Comparison of ENCODE assay signal across 13 cellular contexts in genomic region chr9:1458503-1458902, GRCh38.
DNase-seq lines count a peak whose midpoint lies in the region; ATAC-seq, FAIRE-seq and TF ChIP-seq lines count a peak whose summit lies in the region.
"Had no signal": no experiment of that assay in that cellular context is flagged by ENCODE, and none has a peak within 500 bp of the region (broad histone marks: within the 10 kb centered on the region; RNA-seq: fewer than 3 reads in every experiment).

No MANE protein-coding gene starts in this region.

- H3K4me2 ChIP-seq in endothelial cell of umbilical vein (ENCODE audit: insufficient read depth, low read length), result no peak overlapping the region
- H3K4me2 ChIP-seq: smooth muscle cell had no signal

- POLR2A ChIA-PET in endothelial cell of umbilical vein (lab: Charles Lee), result no interaction called here

- no peaks in the 10 kb centered on the region for H3K36me3 ChIP-seq in endothelial cell of umbilical vein (ENCODE audit: control insufficient read depth in 2 of 2, extremely low read depth in 1 of 2, insufficient read depth in 2 of 2, low read length in 2 of 2)
- H3K36me3 ChIP-seq: BE2C, left ventricle myocardium inferior had no signal

- H3K4me3 ChIP-seq in endothelial cell of umbilical vein (replicated peaks in 1 of 3; ENCODE audit: insufficient read depth in 1 of 3, low read depth in 1 of 3, low read length in 3 of 3), result no peak overlapping the region
- H3K4me3 ChIP-seq: left ventricle myocardium inferior, smooth muscle cell had no signal

- no peak for DNase-seq in activated T-cell treated with anti-CD3 and anti-CD28 coated beads, Interleukin-2, amount 50 U/mL, for 4 hours
- no peak for DNase-seq in activated T-cell treated with anti-CD3 and anti-CD28 coated beads, Interleukin-2, amount 50 U/mL, for 48 hours
- DNase-seq in NCI-H2196 treated with DMSO at 0.1 percent for 48 hours (lab: John Stamatoyannopoulos, UW; ENCODE audit: unreplicated experiment) (peak; percentile 77), endothelial cell of umbilical vein (ENCODE audit: low read depth, low spot score) (no peak), stromal cell of bone marrow (ENCODE audit: low read depth) (peak; percentile 47)
- no peak for DNase-seq in stimulated activated CD4-positive, alpha-beta T cell treated with anti-CD3 and anti-CD28 coated beads, Interleukin-15, amount 100 ng/mL, for 24 hours
- DNase-seq: activated CD4-positive, alpha-beta T cell treated with anti-CD3 and anti-CD28 coated beads, Interleukin-2, amount 50 U/mL, for 1 hour; BE2C; left ventricle myocardium inferior; substantia nigra had no signal

- no peaks in the 10 kb centered on the region for H3K27me3 ChIP-seq in endothelial cell of umbilical vein (ENCODE audit: control insufficient read depth in 2 of 2, insufficient read depth in 2 of 2, low read length in 2 of 2)
- H3K27me3 ChIP-seq: BE2C had no signal

- intact Hi-C loops in endothelial cell of umbilical vein (cut with micrococcal nuclease), result no loop called here

- TF ChIP-seq CTCF in endothelial cell of umbilical vein (IDR thresholded peaks at IDR 0.05; ENCODE audit: extremely low read depth in 1 of 2, insufficient read depth in 1 of 2, low read depth in 1 of 2, low read length in 2 of 2), result no peak

- H3K27ac ChIP-seq in endothelial cell of umbilical vein (ENCODE audit: insufficient read depth, low read depth, low read length), result no peak overlapping the region
- H3K27ac ChIP-seq: left ventricle myocardium inferior had no signal

- H3K4me1 ChIP-seq in endothelial cell of umbilical vein (ENCODE audit: control insufficient read depth, extremely low read depth, insufficient read depth, low read length), result no peaks in the 10 kb centered on the region
- H3K4me1 ChIP-seq: BE2C, left ventricle myocardium inferior had no signal

- H3K79me2 ChIP-seq in endothelial cell of umbilical vein (ENCODE audit: control insufficient read depth, insufficient read depth, low read length), result no peaks in the 10 kb centered on the region

- no peak overlapping the region for H3K4me3 Mint-ChIP-seq in activated T-cell treated with anti-CD3 and anti-CD28 coated beads, Interleukin-2, amount 50 U/mL, for 4 hours

- no peak overlapping the region for H3K9ac ChIP-seq in endothelial cell of umbilical vein (replicated peaks; ENCODE audit: extremely low read depth, insufficient read depth, low read length)

- ATAC-seq in activated T-cell treated with anti-CD3 and anti-CD28 coated beads, Interleukin-2, amount 50 U/mL, for 4 hours, result peak; percentile 48 to 52
- ATAC-seq in GM21825 (IDR thresholded peaks at IDR 0.05; ENCODE audit: unreplicated experiment) (no peak), GM21723 (IDR thresholded peaks at IDR 0.05; ENCODE audit: unreplicated experiment) (no peak)

- no peaks in the 10 kb centered on the region for H4K20me1 ChIP-seq in endothelial cell of umbilical vein (replicated peaks; ENCODE audit: control insufficient read depth, extremely low read depth, insufficient read depth, low read length)

- BruUV-seq in endothelial cell of umbilical vein (replicated peaks; lab: Mats Ljungman, UMichigan), result no TSS peak

- H3K4me1 Mint-ChIP-seq in activated T-cell treated with anti-CD3 and anti-CD28 coated beads, Interleukin-2, amount 50 U/mL, for 4 hours (ENCODE audit: low read depth), result no peaks in the 10 kb centered on the region

- dilution Hi-C loops in endothelial cell of umbilical vein (cut with MboI; ENCODE audit: extremely low pct_ligation_motif_present, low sequenced_read_pairs), result no loop called here

- FAIRE-seq in endothelial cell of umbilical vein (lab: Jason Lieb, UNC), result no peak

- CTCF ChIA-PET in endothelial cell of umbilical vein (lab: Charles Lee), result no interaction called here

- no peak for TF ChIP-seq POLR2A in endothelial cell of umbilical vein (IDR thresholded peaks at IDR 0.05; ENCODE audit: low read depth, low read length)

- no peaks in the 10 kb centered on the region for H3K36me3 Mint-ChIP-seq in activated T-cell treated with anti-CD3 and anti-CD28 coated beads, Interleukin-2, amount 50 U/mL, for 4 hours (ENCODE audit: insufficient read depth)

- no peaks in the 10 kb centered on the region for H3K27me3 Mint-ChIP-seq in activated T-cell treated with anti-CD3 and anti-CD28 coated beads, Interleukin-2, amount 50 U/mL, for 4 hours (ENCODE audit: low read depth)

- no peaks in the 10 kb centered on the region for H3K9me3 Mint-ChIP-seq in activated T-cell treated with anti-CD3 and anti-CD28 coated beads, Interleukin-2, amount 50 U/mL, for 4 hours

- H3K9me3 ChIP-seq in endothelial cell of umbilical vein (replicated peaks; ENCODE audit: control insufficient read depth, insufficient read depth, low read length), result peaks cover 6% of the 10 kb centered on the region
- H3K9me3 ChIP-seq: BE2C, left ventricle myocardium inferior had no signal

- no peaks in the 10 kb centered on the region for H3K9me1 ChIP-seq in endothelial cell of umbilical vein (replicated peaks; ENCODE audit: control insufficient read depth, extremely low read depth, insufficient read depth, low read length)

- no peak overlapping the region for H2AFZ ChIP-seq in endothelial cell of umbilical vein (ENCODE audit: low read depth, low read length)

TF ChIP-seq in endothelial cell of umbilical vein, 7 proteins besides CTCF, POLR2A, EP300 and RAD21:
- TF ChIP-seq JUN (IDR thresholded peaks at IDR 0.05; ENCODE audit: borderline replicate concordance, insufficient read depth, insufficient read length, low read depth) (peak; percentile 46), MAX (IDR thresholded peaks at IDR 0.05; ENCODE audit: insufficient read depth, insufficient read length) (no peak), GATA2 (IDR thresholded peaks at IDR 0.05; ENCODE audit: insufficient read depth, insufficient read length, low read depth, low read length) (no peak), MYC (IDR thresholded peaks at IDR 0.05; ENCODE audit: low read depth, low read length) (no peak)
TF ChIP-seq in endothelial cell of umbilical vein: peak in this region for 1.

Comparison
In these comparisons a context has a peak if more than half of its experiments do, and no peak if none do; other contexts are left out.
1. ATAC-seq: peak in activated T-cell treated with anti-CD3 and anti-CD28 coated beads, Interleukin-2, amount 50 U/mL, for 4 hours (2 of 2); none in GM21825 (single experiment) and GM21723 (single experiment).
2. DNase-seq: peak in NCI-H2196 treated with DMSO at 0.1 percent for 48 hours (single experiment) and stromal cell of bone marrow (single experiment); none in activated T-cell treated with anti-CD3 and anti-CD28 coated beads, Interleukin-2, amount 50 U/mL, for 4 hours (single experiment), activated T-cell treated with anti-CD3 and anti-CD28 coated beads, Interleukin-2, amount 50 U/mL, for 48 hours (0 of 2), endothelial cell of umbilical vein (single experiment) and stimulated activated CD4-positive, alpha-beta T cell treated with anti-CD3 and anti-CD28 coated beads, Interleukin-15, amount 100 ng/mL, for 24 hours (single experiment).